9 cellular contexts compared by ENCODE assay signal in genomic region chr4:86114563-86114962, GRCh38.
"Had no signal": no experiment of that assay in that cellular context is flagged by ENCODE, and none has a peak within 500 bp of the region (broad histone marks: within the 10 kb centered on the region; RNA-seq: fewer than 3 reads in every experiment).

No MANE protein-coding gene starts in this region.

- H3K36me3 ChIP-seq: HAP-1 had no signal

- H3K4me1 ChIP-seq: HAP-1 had no signal

- H3K9me3 ChIP-seq: HAP-1 had no signal

- H2AFZ ChIP-seq: GM23248 had no signal

- H3K27ac Mint-ChIP-seq: HFFc6, IgD-negative memory B cell had no signal

- H3K9ac ChIP-seq: GM23248 had no signal

- DNase-seq: GM23248, GOT3, H7, HFFc6 had no signal

- H3K4me3 Mint-ChIP-seq: HFFc6, IgD-negative memory B cell had no signal

- H3K36me3 Mint-ChIP-seq: IgD-negative memory B cell had no signal

- ATAC-seq: HCT116, HepG2 had no signal

- H3K27ac ChIP-seq: GM23248, HL-60 had no signal

- H3K4me3 ChIP-seq: GM23248, HAP-1 had no signal

- H3K4me1 Mint-ChIP-seq: IgD-negative memory B cell had no signal
